8 cellular contexts compared by ENCODE assay signal in genomic region chr14:74804219-74804825, GRCh38. TPM values are rescaled to one million over a fixed set of nuclear protein-coding genes. Genes with fewer than 3 reads are reported as not detected.
A peak's percentile ranks its signal among the peaks of the same experiment; 100 is the strongest.
DNase-seq lines count a peak whose midpoint lies in the region; ATAC-seq and TF ChIP-seq lines count a peak whose summit lies in the region.

No MANE protein-coding gene starts in this region.

- H3K27me3 Mint-ChIP-seq in CD8-positive, alpha-beta memory T cell, result no peaks in the 10 kb centered on the region
- no peaks in the 10 kb centered on the region for H3K27me3 Mint-ChIP-seq in T-helper 17 cell
- H3K27me3 Mint-ChIP-seq in activated T-cell treated with anti-CD3 and anti-CD28 coated beads, Interleukin-2, amount 50 U/mL, for 24 hours, result no peaks in the 10 kb centered on the region

- no peaks in the 10 kb centered on the region for H3K9me3 Mint-ChIP-seq in CD8-positive, alpha-beta memory T cell
- no peaks in the 10 kb centered on the region for H3K9me3 Mint-ChIP-seq in activated T-cell treated with anti-CD3 and anti-CD28 coated beads, Interleukin-2, amount 50 U/mL, for 24 hours

- no peak overlapping the region for H3K27ac ChIP-seq in CD8-positive, alpha-beta memory T cell (ENCODE audit: low read depth, low read length)

- DNase-seq in CD8-positive, alpha-beta memory T cell, result peak in 3 of 5 donors; percentile 10 to 48 (median 17)
- peak; percentile 23 to 31 for DNase-seq in HAP-1 (ENCODE audit: low spot score in 2 of 2)
- no peak for DNase-seq in T-helper 17 cell
- DNase-seq in fibroblast of mammary gland (ENCODE audit: low read depth), result peak; percentile 74
- DNase-seq in sciatic nerve (ENCODE audit: low spot score), result no peak
- DNase-seq in NCI-H345 treated with DMSO at 0.1 percent for 48 hours (lab: John Stamatoyannopoulos, UW; ENCODE audit: unreplicated experiment), result no peak
- DNase-seq in activated T-cell treated with anti-CD3 and anti-CD28 coated beads, Interleukin-2, amount 50 U/mL, for 24 hours, result no peak

- H3K4me1 ChIP-seq in CD8-positive, alpha-beta memory T cell (ENCODE audit: insufficient read depth, low read length), result no peaks in the 10 kb centered on the region
- no peaks in the 10 kb centered on the region for H3K4me1 ChIP-seq in HAP-1

- H3K27me3 ChIP-seq in CD8-positive, alpha-beta memory T cell (ENCODE audit: insufficient read depth, low read length, poor library complexity, severe bottlenecking), result no peaks in the 10 kb centered on the region
- H3K27me3 ChIP-seq in HAP-1 (ENCODE audit: low read depth), result no peaks in the 10 kb centered on the region

- TF ChIP-seq CTCF in fibroblast of mammary gland (conservative IDR thresholded peaks at IDR 0.05; ENCODE audit: control insufficient read depth, insufficient read depth, low read depth, low read length), result peak; percentile 72

- in situ Hi-C loops in HAP-1 (cut with MboI; ENCODE audit: low sequenced_read_pairs), result no loop called here

- peaks cover 10 to 18% (median 13%) of the 10 kb centered on the region in 3 donors for H3K4me1 Mint-ChIP-seq in CD8-positive, alpha-beta memory T cell
- peaks cover 15% of the 10 kb centered on the region for H3K4me1 Mint-ChIP-seq in T-helper 17 cell
- H3K4me1 Mint-ChIP-seq in activated T-cell treated with anti-CD3 and anti-CD28 coated beads, Interleukin-2, amount 50 U/mL, for 24 hours (ENCODE audit: low read depth), result peaks cover 4% of the 10 kb centered on the region

- POLR2A ChIA-PET in CD8-positive, alpha-beta memory T cell (lab: Charles Lee), result interaction anchor here (1.1 kb wide), 1 partner anchor 195 kb away, joined by 5 read pairs; no protein-coding TSS in a partner anchor

- ATAC-seq in T-helper 17 cell (peak; percentile 41), sciatic nerve (peak; percentile 65), GM21528 (IDR thresholded peaks at IDR 0.05; ENCODE audit: low FRiP score, unreplicated experiment) (no peak)

- no peak overlapping the region for H3K4me3 Mint-ChIP-seq in CD8-positive, alpha-beta memory T cell
- no peak overlapping the region for H3K4me3 Mint-ChIP-seq in T-helper 17 cell
- H3K4me3 Mint-ChIP-seq in activated T-cell treated with anti-CD3 and anti-CD28 coated beads, Interleukin-2, amount 50 U/mL, for 24 hours, result no peak overlapping the region

- peaks cover 19% of the 10 kb centered on the region for H3K36me3 ChIP-seq in CD8-positive, alpha-beta memory T cell (ENCODE audit: insufficient read depth, low read length)
- peaks cover 18% of the 10 kb centered on the region for H3K36me3 ChIP-seq in HAP-1 (replicated peaks)

- peak overlapping the region in 3 of 8 donors; percentile 9 to 52 (median 10) for H3K27ac Mint-ChIP-seq in CD8-positive, alpha-beta memory T cell
- H3K27ac Mint-ChIP-seq in T-helper 17 cell, result no peak overlapping the region
- H3K27ac Mint-ChIP-seq in activated T-cell treated with anti-CD3 and anti-CD28 coated beads, Interleukin-2, amount 50 U/mL, for 24 hours, result no peak overlapping the region

- no peaks in the 10 kb centered on the region for H3K9me3 ChIP-seq in CD8-positive, alpha-beta memory T cell (ENCODE audit: low read length)
- H3K9me3 ChIP-seq in HAP-1, result no peaks in the 10 kb centered on the region
- H3K9me3 ChIP-seq in T-helper 17 cell (ENCODE audit: control insufficient read depth, low read length, poor library complexity, severe bottlenecking), result no peaks in the 10 kb centered on the region

- H3K4me3 ChIP-seq in CD8-positive, alpha-beta memory T cell (ENCODE audit: low read length), result no peak overlapping the region
- H3K4me3 ChIP-seq in HAP-1 (no peak overlapping the region), fibroblast of mammary gland (ENCODE audit: control insufficient read depth, low read depth, low read length) (no peak overlapping the region)

- intact Hi-C loops in sciatic nerve (cut with DNase I), result loop anchor here (10.0 kb wide), 1 partner anchor 200 kb away; no protein-coding TSS in a partner anchor

- CTCF ChIA-PET in CD8-positive, alpha-beta memory T cell (lab: Charles Lee), result interaction anchor here (1.0 to 2.0 kb wide), 3 partner anchors 15 to 195 kb away, joined by 3 to 12 read pairs (median 3); partner anchors contain the start of gene LTBP2

- H3K36me3 Mint-ChIP-seq in CD8-positive, alpha-beta memory T cell, result peaks cover 5 to 62% (median 16%) of the 10 kb centered on the region in 3 donors
- H3K36me3 Mint-ChIP-seq in T-helper 17 cell (ENCODE audit: low read depth), result peaks cover 12% of the 10 kb centered on the region
- H3K36me3 Mint-ChIP-seq in activated T-cell treated with anti-CD3 and anti-CD28 coated beads, Interleukin-2, amount 50 U/mL, for 24 hours (ENCODE audit: low read depth), result peaks cover 72% of the 10 kb centered on the region

RNA-seq across cellular contexts. Expression of gene YLPM1, which starts 41.2 kb away (rescaled TPM):
- total RNA-seq in CD8-positive, alpha-beta memory T cell, result 10 to 100 TPM; 52.2 to 53.8 TPM
- polyA plus RNA-seq in CD8-positive, alpha-beta memory T cell, result 16.9 TPM
- 10 to 100 TPM; 90.2 to 90.9 TPM for total RNA-seq in T-helper 17 cell
- total RNA-seq in sciatic nerve, result 91.2 TPM

Comparison
In these comparisons a context has a peak if more than half of its experiments do, and no peak if none do; other contexts are left out.
1. DNase-seq: peak in CD8-positive, alpha-beta memory T cell (3 of 5), HAP-1 (2 of 2) and fibroblast of mammary gland (single experiment); none in T-helper 17 cell (0 of 3), sciatic nerve (single experiment), NCI-H345 treated with DMSO at 0.1 percent for 48 hours (single experiment) and activated T-cell treated with anti-CD3 and anti-CD28 coated beads, Interleukin-2, amount 50 U/mL, for 24 hours (single experiment).